Comparison of ENCODE assay signal across 9 cellular contexts in genomic region chr14:36553650-36554260, GRCh38. TPM values are rescaled to one million over a fixed set of nuclear protein-coding genes. Genes with fewer than 3 reads are reported as not detected.
A peak's percentile ranks its signal among the peaks of the same experiment; 100 is the strongest.
DNase-seq lines count a peak whose midpoint lies in the region; ATAC-seq and TF ChIP-seq lines count a peak whose summit lies in the region.
"Had no signal": no experiment of that assay in that cellular context is flagged by ENCODE, and none has a peak within 500 bp of the region (broad histone marks: within the 10 kb centered on the region; RNA-seq: fewer than 3 reads in every experiment).

No MANE protein-coding gene starts in this region.

- DNase-seq in COLO829 (ENCODE audit: low spot score) (peak; percentile 65), NCI-H1092 treated with DMSO at 0.1 percent for 48 hours (lab: John Stamatoyannopoulos, UW) (peak; percentile 84), SK-N-MC (ENCODE audit: low read depth, low spot score) (peak; percentile 26), fibroblast of the conjunctiva (ENCODE audit: low read depth) (peak; percentile 30), gastrocnemius medialis (no peak)
- no peak for DNase-seq in stimulated activated CD4-positive, alpha-beta T cell treated with anti-CD3 and anti-CD28 coated beads, Interleukin-1b, Interleukin-23, amount 100 ng/mL, for 48 hours
- DNase-seq in stimulated activated CD4-positive, alpha-beta T cell treated with anti-CD3 and anti-CD28 coated beads, Interleukin-4, amount 100 ng/mL, for 24 hours, result no peak

- H3K27ac ChIP-seq in SK-N-MC, result no peak overlapping the region
- H3K27ac ChIP-seq in gastrocnemius medialis, result no peak overlapping the region

- H3K9me3 ChIP-seq in SK-N-MC (ENCODE audit: low read depth, low read length) (no peaks in the 10 kb centered on the region), gastrocnemius medialis (no peaks in the 10 kb centered on the region)

- H3K4me3 ChIP-seq in SK-N-MC (no peak overlapping the region), gastrocnemius medialis (no peak overlapping the region)

- in situ Hi-C loops in gastrocnemius medialis (cut with MboI; ENCODE audit: low sequenced_read_pairs in 4 of 4), result loop anchor here in 1 of 4 donors (25.0 kb wide), 1 partner anchor 384 kb away; no protein-coding TSS in a partner anchor

- intact Hi-C loops in gastrocnemius medialis (cut with DNase I; ENCODE audit: low total_unique reads), result loop anchor here (2.0 to 5.0 kb wide), 2 partner anchors 49 to 389 kb away; no protein-coding TSS in a partner anchor

- TF ChIP-seq POLR2A in gastrocnemius medialis (IDR thresholded peaks at IDR 0.05), result no peak

- no peaks in the 10 kb centered on the region for H3K4me1 ChIP-seq in gastrocnemius medialis

- peak; percentile 60 for ATAC-seq in GM19468 (IDR thresholded peaks at IDR 0.05; ENCODE audit: extremely low read depth, unreplicated experiment)
- peak in 1 of 2 donors; percentile 56 for ATAC-seq in gastrocnemius medialis
- ATAC-seq: naive thymus-derived CD4-positive, alpha-beta T cell had no signal

- TF ChIP-seq CTCF in gastrocnemius medialis (IDR thresholded peaks at IDR 0.05 in 4 of 5, conservative IDR thresholded peaks at IDR 0.05 in 1 of 5), result peak in 3 of 5 experiments; percentile 29 to 64 (median 48)

- no peaks in the 10 kb centered on the region for H3K27me3 ChIP-seq in gastrocnemius medialis

- no peak overlapping the region for H3K9ac ChIP-seq in SK-N-MC (ENCODE audit: insufficient read length)

- H3K36me3 ChIP-seq in SK-N-MC (ENCODE audit: insufficient read depth, low read length) (no peaks in the 10 kb centered on the region), gastrocnemius medialis (no peaks in the 10 kb centered on the region)

RNA-seq across cellular contexts. Expression of gene NKX2-8, which starts 28.7 kb away (rescaled TPM):
- not detected for total RNA-seq in gastrocnemius medialis
- total RNA-seq: naive thymus-derived CD4-positive, alpha-beta T cell had no signal

RNA-seq across cellular contexts. Expression of gene NKX2-1, which starts 33.7 kb away (rescaled TPM):
- total RNA-seq in gastrocnemius medialis, result not detected
- total RNA-seq: naive thymus-derived CD4-positive, alpha-beta T cell had no signal

Comparison
In these comparisons a context has a peak if more than half of its experiments do, and no peak if none do; other contexts are left out.
1. DNase-seq: peak in COLO829 (single experiment), NCI-H1092 treated with DMSO at 0.1 percent for 48 hours (single experiment), SK-N-MC (single experiment) and fibroblast of the conjunctiva (single experiment); none in gastrocnemius medialis (0 of 2), stimulated activated CD4-positive, alpha-beta T cell treated with anti-CD3 and anti-CD28 coated beads, Interleukin-1b, Interleukin-23, amount 100 ng/mL, for 48 hours (single experiment) and stimulated activated CD4-positive, alpha-beta T cell treated with anti-CD3 and anti-CD28 coated beads, Interleukin-4, amount 100 ng/mL, for 24 hours (single experiment).